Comparison of ENCODE assay signal across 16 cellular contexts in the genomic region with DNA sequence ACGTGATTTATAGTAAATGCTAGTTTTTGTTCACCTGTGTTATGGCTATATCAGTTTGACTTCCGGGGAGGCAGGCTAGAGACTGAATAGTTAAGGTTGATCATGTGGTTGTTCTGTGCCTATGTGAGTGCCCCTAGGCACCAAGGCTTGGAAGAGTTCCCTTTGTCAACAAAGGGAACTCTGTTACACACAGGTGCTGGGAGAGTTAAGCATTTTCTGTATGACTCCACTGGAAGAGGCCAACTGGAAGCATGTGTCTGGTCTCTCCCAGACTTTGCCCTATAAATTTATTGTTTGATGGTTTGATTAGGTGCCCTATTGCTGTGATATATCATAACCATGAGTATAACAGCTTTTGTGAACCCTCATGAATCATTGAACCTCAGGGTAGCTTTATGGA.
DNase-seq lines count a peak whose midpoint lies in the region; ATAC-seq and TF ChIP-seq lines count a peak whose summit lies in the region.
"Had no signal": no experiment of that assay in that cellular context is flagged by ENCODE, and none has a peak within 500 bp of the region (broad histone marks: within the 10 kb centered on the region; RNA-seq: fewer than 3 reads in every experiment).

No MANE protein-coding gene starts in this region.

- H3K9ac ChIP-seq in mammary epithelial cell (ENCODE audit: insufficient read depth, low read length): no peak overlapping the region
- H3K9ac ChIP-seq: BLaER1 had no signal

- H3K9me3 ChIP-seq in mammary epithelial cell (replicated peaks; ENCODE audit: insufficient read depth, low read length) (no peaks in the 10 kb centered on the region), breast epithelium (no peaks in the 10 kb centered on the region), mucosa of descending colon (no peaks in the 10 kb centered on the region), tibial nerve (no peaks in the 10 kb centered on the region)

- no TSS peak for BruUV-seq in mammary epithelial cell (replicated peaks; lab: Mats Ljungman, UMichigan)

- in situ Hi-C loops in mammary epithelial cell (cut with MboI; ENCODE audit: low sequenced_read_pairs in 2 of 2) (no loop called here), SK-MEL-5 (cut with HindIII; ENCODE audit: low pct_unique_long_range_greater_than_20kb, low sequenced_read_pairs) (no loop called here)

- no peak overlapping the region for H2AFZ ChIP-seq in mammary epithelial cell (ENCODE audit: low read depth, low read length)
- H2AFZ ChIP-seq: GM23338 had no signal

- CTCF ChIA-PET in mammary epithelial cell (lab: Charles Lee; ENCODE audit: low non-redundant PET): no interaction called here

- H3K27me3 ChIP-seq in mammary epithelial cell (ENCODE audit: insufficient read depth, low read length) (no peaks in the 10 kb centered on the region), breast epithelium (no peaks in the 10 kb centered on the region), tibial nerve (no peaks in the 10 kb centered on the region)
- H3K27me3 ChIP-seq: BLaER1 had no signal

- no peak overlapping the region for H3K4me2 ChIP-seq in mammary epithelial cell (ENCODE audit: insufficient read depth, low read depth, low read length)
- H3K4me2 ChIP-seq: BLaER1, GM23338 had no signal

- DNase-seq in mammary epithelial cell: peak; percentile 55
- no peak for DNase-seq in breast epithelium (ENCODE audit: low spot score in 2 of 2)
- DNase-seq in SK-MEL-5 (ENCODE audit: low read depth, low spot score): peak; percentile 81
- no peak for DNase-seq in mucosa of descending colon
- DNase-seq in NCI-H2196 treated with DMSO at 0.1 percent for 48 hours (lab: John Stamatoyannopoulos, UW; ENCODE audit: unreplicated experiment): no peak
- DNase-seq in tibial nerve (ENCODE audit: low spot score in 2 of 2): no peak
- DNase-seq: 8988T; Calu3; CD4-positive, alpha-beta memory T cell; DMS79 treated with DMSO at 0.1 percent for 48 hours; GF-D8; HCEC 1CT had no signal

- TF ChIP-seq EP300 in tibial nerve (IDR thresholded peaks at IDR 0.05): no peak

- no peak overlapping the region for H3K27ac ChIP-seq in mammary epithelial cell (ENCODE audit: insufficient read depth, low read depth, low read length)
- no peak overlapping the region for H3K27ac ChIP-seq in breast epithelium
- no peak overlapping the region for H3K27ac ChIP-seq in tibial nerve
- H3K27ac ChIP-seq: BLaER1, HL-60 had no signal

- dilution Hi-C loops in mammary epithelial cell (cut with HindIII; ENCODE audit: low sequenced_read_pairs): no loop called here

- H3K4me3 ChIP-seq in mammary epithelial cell (replicated peaks in 1 of 3; ENCODE audit: insufficient read depth in 1 of 3, low read depth in 2 of 3, low read length in 3 of 3) (no peak overlapping the region), breast epithelium (no peak overlapping the region), mucosa of descending colon (no peak overlapping the region), tibial nerve (no peak overlapping the region)
- H3K4me3 ChIP-seq: BLaER1, GM23338 had no signal

- no peaks in the 10 kb centered on the region for H4K20me1 ChIP-seq in mammary epithelial cell (ENCODE audit: insufficient read depth, low read length)
- H4K20me1 ChIP-seq: BLaER1 had no signal

- H3K36me3 ChIP-seq in mammary epithelial cell (ENCODE audit: insufficient read depth, low read length): no peaks in the 10 kb centered on the region
- H3K36me3 ChIP-seq in breast epithelium: no peaks in the 10 kb centered on the region
- no peaks in the 10 kb centered on the region for H3K36me3 ChIP-seq in mucosa of descending colon (ENCODE audit: low read depth)
- H3K36me3 ChIP-seq in tibial nerve: no peaks in the 10 kb centered on the region
- H3K36me3 ChIP-seq: BLaER1 had no signal

- TF ChIP-seq POLR2A in breast epithelium (IDR thresholded peaks at IDR 0.05) (no peak), tibial nerve (IDR thresholded peaks at IDR 0.05) (no peak)

- ATAC-seq in mucosa of descending colon (peak; percentile 78), GM21447 (IDR thresholded peaks at IDR 0.05; ENCODE audit: unreplicated experiment) (no peak)
- ATAC-seq: GM23338 had no signal

- TF ChIP-seq CTCF in mammary epithelial cell (conservative IDR thresholded peaks at IDR 0.05 in 1 of 2, IDR thresholded peaks at IDR 0.05 in 1 of 2; ENCODE audit: extremely low read depth in 1 of 2, insufficient read depth in 1 of 2, low read depth in 1 of 2, low read length in 2 of 2) (no peak), breast epithelium (IDR thresholded peaks at IDR 0.05) (no peak), mucosa of descending colon (IDR thresholded peaks at IDR 0.05) (no peak), tibial nerve (IDR thresholded peaks at IDR 0.05) (no peak)

- intact Hi-C loops in mammary epithelial cell (cut with micrococcal nuclease): no loop called here
- intact Hi-C loops in breast epithelium (cut with DNase I; ENCODE audit: low total_unique reads): no loop called here
- intact Hi-C loops in mucosa of descending colon (cut with DNase I, micrococcal nuclease): no loop called here

- 9% methylated on average over 2 of the region's 2 CpGs for WGBS in mammary epithelial cell (ENCODE audit: low coverage, missing lambda C conversion rate)
- 84% methylated on average over 2 of the region's 2 CpGs for WGBS in tibial nerve, 2 donors

- no peaks in the 10 kb centered on the region for H3K79me2 ChIP-seq in mammary epithelial cell (ENCODE audit: insufficient read depth, low read length)

- H3K4me1 ChIP-seq in mammary epithelial cell (ENCODE audit: insufficient read depth, low read length) (no peaks in the 10 kb centered on the region), breast epithelium (no peaks in the 10 kb centered on the region), mucosa of descending colon (ENCODE audit: low read depth) (no peaks in the 10 kb centered on the region), tibial nerve (no peaks in the 10 kb centered on the region)
- H3K4me1 ChIP-seq: BLaER1 had no signal

Comparison
In these comparisons a context has a peak if more than half of its experiments do, and no peak if none do; other contexts are left out.
1. DNase-seq: peak in mammary epithelial cell (single experiment) and SK-MEL-5 (single experiment); none in breast epithelium (0 of 2), mucosa of descending colon (0 of 3), NCI-H2196 treated with DMSO at 0.1 percent for 48 hours (single experiment) and tibial nerve (0 of 2).